In the genomic region with DNA sequence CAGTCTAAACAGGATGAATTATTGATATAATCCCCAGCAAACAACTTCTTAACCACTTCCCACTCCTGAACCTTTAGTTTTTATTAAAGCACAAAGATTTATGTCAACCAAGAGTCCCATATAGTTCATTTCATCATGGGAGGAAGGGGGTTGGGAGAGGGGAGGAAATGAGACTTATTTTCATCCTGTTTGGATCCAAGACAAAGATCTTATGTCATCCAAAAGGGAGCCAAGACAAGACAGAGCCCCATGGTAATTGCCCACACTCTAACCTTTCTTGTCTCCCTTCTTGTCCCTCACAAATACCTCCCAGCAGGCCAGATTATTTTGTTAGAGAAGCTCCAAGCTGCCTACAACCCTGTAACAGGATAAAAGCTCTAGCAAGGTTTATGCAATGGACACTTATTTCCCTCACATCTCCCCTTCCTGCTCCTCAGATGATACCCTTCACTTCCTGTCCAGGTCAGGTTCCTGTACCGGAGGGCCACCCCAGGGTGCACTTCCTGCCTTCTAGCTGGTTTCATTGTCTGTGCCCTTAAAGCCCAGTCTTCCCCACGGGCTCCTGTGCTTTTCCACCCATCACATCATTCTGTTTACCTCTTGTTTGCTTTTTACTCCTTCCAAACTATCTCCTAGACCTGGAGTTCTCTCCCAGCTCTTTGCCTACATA, we compare ENCODE assay signal across 10 cellular contexts.
DNase-seq lines count a peak whose midpoint lies in the region; ATAC-seq and TF ChIP-seq lines count a peak whose summit lies in the region.
"Had no signal": no experiment of that assay in that cellular context is flagged by ENCODE, and none has a peak within 500 bp of the region (broad histone marks: within the 10 kb centered on the region; RNA-seq: fewer than 3 reads in every experiment).

No MANE protein-coding gene starts in this region.

- WGBS in right cardiac atrium: 51% methylated on average over 2 of the region's 2 CpGs

- no peak for DNase-seq in right cardiac atrium
- no peak for DNase-seq in right atrium auricular region (ENCODE audit: low spot score)
- peak in 2 of 34 experiments; percentile 0 to 24 for DNase-seq in T-cell
- DNase-seq in glomerular endothelial cell (ENCODE audit: extremely low read depth, low read depth, low spot score): peak; percentile 45
- DNase-seq in middle frontal gyrus (ENCODE audit: extremely low spot score, low spot score): no peak
- DNase-seq: stimulated activated naive CD4-positive, alpha-beta T cell had no signal

- no peaks in the 10 kb centered on the region for H3K36me3 Mint-ChIP-seq in T-cell

- H3K36me3 ChIP-seq in right atrium auricular region (no peaks in the 10 kb centered on the region), subcutaneous abdominal adipose tissue (ENCODE audit: control insufficient read depth in 5 of 5, insufficient read depth in 5 of 5, low read length in 5 of 5) (no peaks in the 10 kb centered on the region)

- CTCF ChIA-PET in T-cell (lab: Charles Lee): no interaction called here

- peak overlapping the region; percentile 83 to 87 for H3K27ac Mint-ChIP-seq in T-cell

- H3K4me1 Mint-ChIP-seq in T-cell: peaks cover 68 to 81% (median 72%) of the 10 kb centered on the region in 3 donors

- H3K9ac ChIP-seq in subcutaneous abdominal adipose tissue (ENCODE audit: low read length in 5 of 5): no peak overlapping the region

- peaks cover 0 to 10% (median 5%) of the 10 kb centered on the region in 3 donors for H3K9me3 Mint-ChIP-seq in T-cell

- intact Hi-C loops in right cardiac atrium (cut with DNase I): no loop called here

- no peaks in the 10 kb centered on the region for H3K27me3 Mint-ChIP-seq in T-cell

- POLR2A ChIA-PET in T-cell (lab: Charles Lee): no interaction called here

- peak in 1 of 2 donors; percentile 40 for ATAC-seq in right cardiac atrium
- peak in 2 of 4 experiments; percentile 33 to 56 for ATAC-seq in T-cell (replicated peaks in 1 of 4)
- ATAC-seq in HG03354 (IDR thresholded peaks at IDR 0.05; ENCODE audit: poor library complexity, severe bottlenecking, unreplicated experiment): no peak
- ATAC-seq in GM21529 (IDR thresholded peaks at IDR 0.05; ENCODE audit: unreplicated experiment): no peak

- H3K4me3 ChIP-seq in right cardiac atrium (ENCODE audit: low read length) (no peak overlapping the region), right atrium auricular region (no peak overlapping the region), subcutaneous abdominal adipose tissue (ENCODE audit: low read depth in 1 of 5, low read length in 5 of 5) (no peak overlapping the region)

- peak overlapping the region; percentile 30 for H3K27ac ChIP-seq in right cardiac atrium (ENCODE audit: low read length)
- H3K27ac ChIP-seq in right atrium auricular region: peak overlapping the region in 1 of 2 donors; percentile 4
- H3K27ac ChIP-seq in subcutaneous abdominal adipose tissue (ENCODE audit: low read depth, low read length): peak overlapping the region; percentile 39
- H3K27ac ChIP-seq: RWPE1 had no signal

- no peak for TF ChIP-seq CTCF in right atrium auricular region (IDR thresholded peaks at IDR 0.05)

- H3K4me3 Mint-ChIP-seq in T-cell: peak overlapping the region in 2 of 3 donors; percentile 10 to 48

- H3K9me3 ChIP-seq in right cardiac atrium (ENCODE audit: control insufficient read depth, low read length): no peaks in the 10 kb centered on the region
- no peaks in the 10 kb centered on the region for H3K9me3 ChIP-seq in right atrium auricular region
- no peaks in the 10 kb centered on the region for H3K9me3 ChIP-seq in subcutaneous abdominal adipose tissue (ENCODE audit: control insufficient read depth in 5 of 5, low read length in 5 of 5)

- H3K4me1 ChIP-seq in right cardiac atrium (ENCODE audit: control insufficient read depth, insufficient read depth, low read length): peaks cover 6% of the 10 kb centered on the region
- H3K4me1 ChIP-seq in right atrium auricular region: peaks cover 0 to 33% of the 10 kb centered on the region in 2 donors
- peaks cover 6 to 56% (median 32%) of the 10 kb centered on the region in 5 donors for H3K4me1 ChIP-seq in subcutaneous abdominal adipose tissue (ENCODE audit: control insufficient read depth in 5 of 5, insufficient read depth in 5 of 5, low read length in 5 of 5)

- H3K27me3 ChIP-seq in right cardiac atrium (ENCODE audit: control insufficient read depth, insufficient read depth): no peaks in the 10 kb centered on the region
- H3K27me3 ChIP-seq in right atrium auricular region: no peaks in the 10 kb centered on the region
- H3K27me3 ChIP-seq in subcutaneous abdominal adipose tissue (ENCODE audit: control insufficient read depth in 5 of 5, insufficient read depth in 4 of 5, low read length in 5 of 5): no peaks in the 10 kb centered on the region
